In the genomic region with DNA sequence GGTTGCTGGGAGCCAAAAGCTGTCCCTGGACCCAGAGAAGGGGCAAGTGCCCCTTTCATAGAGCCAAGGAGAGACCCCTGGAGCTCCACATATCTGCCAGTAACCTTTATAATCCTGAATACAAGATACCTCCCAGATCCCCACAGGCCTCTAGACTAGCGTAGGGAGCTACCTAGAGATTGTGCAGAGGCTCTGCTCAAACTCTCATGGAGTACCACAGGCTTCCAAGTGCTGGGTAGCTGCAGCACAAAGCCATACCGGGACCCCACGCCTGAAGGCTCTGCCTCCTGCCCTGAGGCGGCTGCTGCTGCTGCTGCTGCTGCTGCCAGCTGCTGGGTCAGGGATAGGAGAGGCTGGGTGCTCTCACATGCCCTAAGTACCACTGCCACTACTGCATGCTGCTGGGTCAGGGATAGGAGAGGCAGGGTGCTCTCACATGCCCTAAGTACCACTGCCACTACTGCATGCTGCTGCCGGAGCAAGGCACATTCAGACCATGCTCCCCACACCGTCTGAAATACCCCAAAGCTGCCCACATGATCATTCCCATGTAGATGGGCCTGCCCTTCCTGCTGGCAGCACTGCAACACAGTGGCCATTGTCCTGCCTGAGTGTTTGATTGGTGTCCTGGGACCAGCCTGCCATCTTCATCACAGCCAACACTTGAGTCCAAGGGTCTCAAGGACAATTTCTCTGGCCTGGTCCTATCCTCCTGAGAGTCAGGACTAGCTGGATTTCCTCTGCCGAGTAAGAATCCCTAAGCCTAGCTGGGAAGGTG, we compare ENCODE assay signal across 1 cellular context.
TF ChIP-seq lines count a peak whose summit lies in the region.

No MANE protein-coding gene starts in this region.

TF ChIP-seq in H1, 55 proteins besides CTCF, POLR2A, EP300 and RAD21 (continued from another document):
- TF ChIP-seq, protein P1, sequence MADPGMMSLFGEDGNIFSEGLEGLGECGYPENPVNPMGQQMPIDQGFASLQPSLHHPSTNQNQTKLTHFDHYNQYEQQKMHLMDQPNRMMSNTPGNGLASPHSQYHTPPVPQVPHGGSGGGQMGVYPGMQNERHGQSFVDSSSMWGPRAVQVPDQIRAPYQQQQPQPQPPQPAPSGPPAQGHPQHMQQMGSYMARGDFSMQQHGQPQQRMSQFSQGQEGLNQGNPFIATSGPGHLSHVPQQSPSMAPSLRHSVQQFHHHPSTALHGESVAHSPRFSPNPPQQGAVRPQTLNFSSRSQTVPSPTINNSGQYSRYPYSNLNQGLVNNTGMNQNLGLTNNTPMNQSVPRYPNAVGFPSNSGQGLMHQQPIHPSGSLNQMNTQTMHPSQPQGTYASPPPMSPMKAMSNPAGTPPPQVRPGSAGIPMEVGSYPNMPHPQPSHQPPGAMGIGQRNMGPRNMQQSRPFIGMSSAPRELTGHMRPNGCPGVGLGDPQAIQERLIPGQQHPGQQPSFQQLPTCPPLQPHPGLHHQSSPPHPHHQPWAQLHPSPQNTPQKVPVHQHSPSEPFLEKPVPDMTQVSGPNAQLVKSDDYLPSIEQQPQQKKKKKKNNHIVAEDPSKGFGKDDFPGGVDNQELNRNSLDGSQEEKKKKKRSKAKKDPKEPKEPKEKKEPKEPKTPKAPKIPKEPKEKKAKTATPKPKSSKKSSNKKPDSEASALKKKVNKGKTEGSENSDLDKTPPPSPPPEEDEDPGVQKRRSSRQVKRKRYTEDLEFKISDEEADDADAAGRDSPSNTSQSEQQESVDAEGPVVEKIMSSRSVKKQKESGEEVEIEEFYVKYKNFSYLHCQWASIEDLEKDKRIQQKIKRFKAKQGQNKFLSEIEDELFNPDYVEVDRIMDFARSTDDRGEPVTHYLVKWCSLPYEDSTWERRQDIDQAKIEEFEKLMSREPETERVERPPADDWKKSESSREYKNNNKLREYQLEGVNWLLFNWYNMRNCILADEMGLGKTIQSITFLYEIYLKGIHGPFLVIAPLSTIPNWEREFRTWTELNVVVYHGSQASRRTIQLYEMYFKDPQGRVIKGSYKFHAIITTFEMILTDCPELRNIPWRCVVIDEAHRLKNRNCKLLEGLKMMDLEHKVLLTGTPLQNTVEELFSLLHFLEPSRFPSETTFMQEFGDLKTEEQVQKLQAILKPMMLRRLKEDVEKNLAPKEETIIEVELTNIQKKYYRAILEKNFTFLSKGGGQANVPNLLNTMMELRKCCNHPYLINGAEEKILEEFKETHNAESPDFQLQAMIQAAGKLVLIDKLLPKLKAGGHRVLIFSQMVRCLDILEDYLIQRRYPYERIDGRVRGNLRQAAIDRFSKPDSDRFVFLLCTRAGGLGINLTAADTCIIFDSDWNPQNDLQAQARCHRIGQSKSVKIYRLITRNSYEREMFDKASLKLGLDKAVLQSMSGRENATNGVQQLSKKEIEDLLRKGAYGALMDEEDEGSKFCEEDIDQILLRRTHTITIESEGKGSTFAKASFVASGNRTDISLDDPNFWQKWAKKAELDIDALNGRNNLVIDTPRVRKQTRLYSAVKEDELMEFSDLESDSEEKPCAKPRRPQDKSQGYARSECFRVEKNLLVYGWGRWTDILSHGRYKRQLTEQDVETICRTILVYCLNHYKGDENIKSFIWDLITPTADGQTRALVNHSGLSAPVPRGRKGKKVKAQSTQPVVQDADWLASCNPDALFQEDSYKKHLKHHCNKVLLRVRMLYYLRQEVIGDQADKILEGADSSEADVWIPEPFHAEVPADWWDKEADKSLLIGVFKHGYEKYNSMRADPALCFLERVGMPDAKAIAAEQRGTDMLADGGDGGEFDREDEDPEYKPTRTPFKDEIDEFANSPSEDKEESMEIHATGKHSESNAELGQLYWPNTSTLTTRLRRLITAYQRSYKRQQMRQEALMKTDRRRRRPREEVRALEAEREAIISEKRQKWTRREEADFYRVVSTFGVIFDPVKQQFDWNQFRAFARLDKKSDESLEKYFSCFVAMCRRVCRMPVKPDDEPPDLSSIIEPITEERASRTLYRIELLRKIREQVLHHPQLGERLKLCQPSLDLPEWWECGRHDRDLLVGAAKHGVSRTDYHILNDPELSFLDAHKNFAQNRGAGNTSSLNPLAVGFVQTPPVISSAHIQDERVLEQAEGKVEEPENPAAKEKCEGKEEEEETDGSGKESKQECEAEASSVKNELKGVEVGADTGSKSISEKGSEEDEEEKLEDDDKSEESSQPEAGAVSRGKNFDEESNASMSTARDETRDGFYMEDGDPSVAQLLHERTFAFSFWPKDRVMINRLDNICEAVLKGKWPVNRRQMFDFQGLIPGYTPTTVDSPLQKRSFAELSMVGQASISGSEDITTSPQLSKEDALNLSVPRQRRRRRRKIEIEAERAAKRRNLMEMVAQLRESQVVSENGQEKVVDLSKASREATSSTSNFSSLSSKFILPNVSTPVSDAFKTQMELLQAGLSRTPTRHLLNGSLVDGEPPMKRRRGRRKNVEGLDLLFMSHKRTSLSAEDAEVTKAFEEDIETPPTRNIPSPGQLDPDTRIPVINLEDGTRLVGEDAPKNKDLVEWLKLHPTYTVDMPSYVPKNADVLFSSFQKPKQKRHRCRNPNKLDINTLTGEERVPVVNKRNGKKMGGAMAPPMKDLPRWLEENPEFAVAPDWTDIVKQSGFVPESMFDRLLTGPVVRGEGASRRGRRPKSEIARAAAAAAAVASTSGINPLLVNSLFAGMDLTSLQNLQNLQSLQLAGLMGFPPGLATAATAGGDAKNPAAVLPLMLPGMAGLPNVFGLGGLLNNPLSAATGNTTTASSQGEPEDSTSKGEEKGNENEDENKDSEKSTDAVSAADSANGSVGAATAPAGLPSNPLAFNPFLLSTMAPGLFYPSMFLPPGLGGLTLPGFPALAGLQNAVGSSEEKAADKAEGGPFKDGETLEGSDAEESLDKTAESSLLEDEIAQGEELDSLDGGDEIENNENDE (IDR thresholded peaks at IDR 0.05; ENCODE audit: insufficient replicate concordance, low read length): no peak
- no peak for TF ChIP-seq MAFK (IDR thresholded peaks at IDR 0.05; ENCODE audit: low read depth, low read length)
- no peak for TF ChIP-seq POLR2AphosphoS5 (IDR thresholded peaks at IDR 0.05; ENCODE audit: low read depth, low read length)
- no peak for TF ChIP-seq JUND (IDR thresholded peaks at IDR 0.05; ENCODE audit: low read length)
